20 cellular contexts compared by ENCODE assay signal in genomic region chr1:155294520-155295182, GRCh38. TPM values are rescaled to one million over a fixed set of nuclear protein-coding genes. Genes with fewer than 3 reads are reported as not detected.
DNase-seq lines count a peak whose midpoint lies in the region; ATAC-seq, FAIRE-seq and TF ChIP-seq lines count a peak whose summit lies in the region.
"Had no signal": no experiment of that assay in that cellular context is flagged by ENCODE, and none has a peak within 500 bp of the region (broad histone marks: within the 10 kb centered on the region; RNA-seq: fewer than 3 reads in every experiment).

No MANE protein-coding gene starts in this region.

- H3K27me3 Mint-ChIP-seq in activated CD8-positive, alpha-beta T cell treated with anti-CD3 and anti-CD28 coated beads, Interleukin-2, amount 10 ng/mL, durations not matched to agents 7 days and 5 days (ENCODE audit: low read depth), result peaks cover 38% of the 10 kb centered on the region
- peaks cover 33% of the 10 kb centered on the region for H3K27me3 Mint-ChIP-seq in activated CD8-positive, alpha-beta T cell treated with anti-CD3 and anti-CD28 coated beads for 36 hours
- H3K27me3 Mint-ChIP-seq in stimulated activated naive B cell treated with anti-CD40 and anti-IgM and Interleukin-4, amounts not matched to agents 10 μg/mL and 1 μg/mL and 100 μg/mL, for 72 hours, result peaks cover 50 to 51% of the 10 kb centered on the region in 2 donors

- TF ChIP-seq RAD21 in HepG2 (CRISPR knock-in tag; IDR thresholded peaks at IDR 0.05), result no peak

- no peak overlapping the region for H2AFZ ChIP-seq in HepG2 (ENCODE audit: low read length)

- peaks cover 7% of the 10 kb centered on the region for H3K4me1 Mint-ChIP-seq in activated CD8-positive, alpha-beta T cell treated with anti-CD3 and anti-CD28 coated beads, Interleukin-2, amount 10 ng/mL, durations not matched to agents 7 days and 5 days (ENCODE audit: low read depth)
- H3K4me1 Mint-ChIP-seq in activated CD8-positive, alpha-beta T cell treated with anti-CD3 and anti-CD28 coated beads for 36 hours (ENCODE audit: low read depth), result peaks cover 4% of the 10 kb centered on the region
- H3K4me1 Mint-ChIP-seq in stimulated activated naive B cell treated with anti-CD40 and anti-IgM and Interleukin-4, amounts not matched to agents 10 μg/mL and 1 μg/mL and 100 μg/mL, for 72 hours, result peaks cover 7 to 14% of the 10 kb centered on the region in 2 donors

- TF ChIP-seq CTCF in activated CD8-positive, alpha-beta T cell treated with anti-CD3 and anti-CD28 coated beads for 36 hours (IDR thresholded peaks at IDR 0.05), result no peak
- TF ChIP-seq CTCF in dorsolateral prefrontal cortex (IDR thresholded peaks at IDR 0.05 in 54 of 56, conservative IDR thresholded peaks at IDR 0.05 in 2 of 56; ENCODE audit: low read depth in 1 of 56, partially characterized antibody in 56 of 56) (no peak), HepG2 (CRISPR knock-in tag; IDR thresholded peaks at IDR 0.05) (no peak), uterus (IDR thresholded peaks at IDR 0.05) (no peak)

- no peaks in the 10 kb centered on the region for H3K36me3 Mint-ChIP-seq in activated CD8-positive, alpha-beta T cell treated with anti-CD3 and anti-CD28 coated beads, Interleukin-2, amount 10 ng/mL, durations not matched to agents 7 days and 5 days (ENCODE audit: low read depth)
- no peaks in the 10 kb centered on the region for H3K36me3 Mint-ChIP-seq in activated CD8-positive, alpha-beta T cell treated with anti-CD3 and anti-CD28 coated beads for 36 hours (ENCODE audit: low read depth)
- H3K36me3 Mint-ChIP-seq in stimulated activated naive B cell treated with anti-CD40 and anti-IgM and Interleukin-4, amounts not matched to agents 10 μg/mL and 1 μg/mL and 100 μg/mL, for 72 hours, result peaks cover 0 to 3% of the 10 kb centered on the region in 2 donors
- H3K36me3 Mint-ChIP-seq: CD8-positive, alpha-beta memory T cell; type B pancreatic cell had no signal

- no peak overlapping the region for H3K27ac Mint-ChIP-seq in activated CD8-positive, alpha-beta T cell treated with anti-CD3 and anti-CD28 coated beads, Interleukin-2, amount 10 ng/mL, durations not matched to agents 7 days and 5 days
- no peak overlapping the region for H3K27ac Mint-ChIP-seq in activated CD8-positive, alpha-beta T cell treated with anti-CD3 and anti-CD28 coated beads for 36 hours
- H3K27ac Mint-ChIP-seq in stimulated activated naive B cell treated with anti-CD40 and anti-IgM and Interleukin-4, amounts not matched to agents 10 μg/mL and 1 μg/mL and 100 μg/mL, for 72 hours, result peak overlapping the region; percentile 22
- H3K27ac Mint-ChIP-seq: CD8-positive, alpha-beta memory T cell; type B pancreatic cell had no signal

- POLR2A ChIA-PET in activated CD8-positive, alpha-beta T cell treated with anti-CD3 and anti-CD28 coated beads, Interleukin-2, amount 10 ng/mL, durations not matched to agents 7 days and 5 days (lab: Charles Lee), result no interaction called here
- POLR2A ChIA-PET in activated CD8-positive, alpha-beta T cell treated with anti-CD3 and anti-CD28 coated beads for 36 hours (lab: Charles Lee), result interaction anchor here (0.8 to 1.1 kb wide), 2 partner anchors 43 to 48 kb away, joined by 3 to 5 read pairs; no protein-coding TSS in a partner anchor
- POLR2A ChIA-PET in HepG2 (lab: Yijun Ruan, JAX), result no interaction called here

- WGBS in HepG2 (ENCODE audit: low lambda C conversion rate), result 97% methylated on average over 45 of the region's 46 CpGs

- intact Hi-C loops in activated CD8-positive, alpha-beta T cell treated with anti-CD3 and anti-CD28 coated beads for 36 hours (cut with micrococcal nuclease), result no loop called here
- intact Hi-C loops in dorsolateral prefrontal cortex (cut with DNase I) (no loop called here), HepG2 (cut with micrococcal nuclease; ENCODE audit: unreplicated experiment) (no loop called here), uterus (cut with DNase I; ENCODE audit: low total_unique reads) (no loop called here)

- H3K36me3 ChIP-seq in HepG2 (replicated peaks in 1 of 2; ENCODE audit: control insufficient read depth in 1 of 2, insufficient read depth in 2 of 2, low read length in 2 of 2) (peaks cover 0 to 12% of the 10 kb centered on the region in 2 experiments; a peak in 3 of 5 replicates), uterus (no peaks in the 10 kb centered on the region)

- H3K27me3 ChIP-seq in dorsolateral prefrontal cortex (peaks cover 0 to 28% (median 11%) of the 10 kb centered on the region in 45 donors), HepG2 (ENCODE audit: control insufficient read depth in 1 of 2, insufficient read depth in 2 of 2, low read length in 2 of 2) (no peaks in the 10 kb centered on the region), uterus (peaks cover 5 to 9% of the 10 kb centered on the region in 2 donors)

- ATAC-seq in activated CD8-positive, alpha-beta T cell treated with anti-CD3 and anti-CD28 coated beads, Interleukin-2, amount 10 ng/mL, durations not matched to agents 7 days and 5 days, result peak; percentile 30
- ATAC-seq in activated CD8-positive, alpha-beta T cell treated with anti-CD3 and anti-CD28 coated beads for 36 hours, result no peak
- no peak for ATAC-seq in HepG2
- ATAC-seq in stimulated activated naive B cell treated with anti-CD40 and anti-IgM and Interleukin-4, amounts not matched to agents 10 μg/mL and 1 μg/mL and 100 μg/mL, for 72 hours (replicated peaks), result no peak
- no peak for ATAC-seq in HG03432 (IDR thresholded peaks at IDR 0.05; ENCODE audit: unreplicated experiment)
- ATAC-seq in HG03571 (IDR thresholded peaks at IDR 0.05; ENCODE audit: unreplicated experiment), result no peak

- no peak for FAIRE-seq in HepG2 (lab: Jason Lieb, UNC)
- FAIRE-seq: A549 had no signal

- H3K27ac ChIP-seq in dorsolateral prefrontal cortex (no peak overlapping the region), HepG2 (ENCODE audit: extremely low read length, insufficient read depth, low read length) (no peak overlapping the region), uterus (no peak overlapping the region)
- H3K27ac ChIP-seq: A549 had no signal

- H4K20me1 ChIP-seq in HepG2 (ENCODE audit: insufficient read depth, low read length), result no peaks in the 10 kb centered on the region

- H3K79me2 ChIP-seq in HepG2 (ENCODE audit: insufficient read depth, low read length), result no peaks in the 10 kb centered on the region

- no peak for TF ChIP-seq EP300 in HepG2 (IDR thresholded peaks at IDR 0.05; ENCODE audit: low read depth in 2 of 2, low read length in 2 of 2)
- no peak for TF ChIP-seq EP300 in HepG2 (CRISPR knock-in tag; IDR thresholded peaks at IDR 0.05; ENCODE audit: borderline replicate concordance)

- TF ChIP-seq POLR2A in HepG2 (IDR thresholded peaks at IDR 0.05; ENCODE audit: insufficient read depth in 1 of 2, low read depth in 2 of 2, low read length in 2 of 2) (no peak), uterus (IDR thresholded peaks at IDR 0.05) (no peak)

- H3K4me3 Mint-ChIP-seq in activated CD8-positive, alpha-beta T cell treated with anti-CD3 and anti-CD28 coated beads, Interleukin-2, amount 10 ng/mL, durations not matched to agents 7 days and 5 days, result peak overlapping the region; percentile 37
- H3K4me3 Mint-ChIP-seq in activated CD8-positive, alpha-beta T cell treated with anti-CD3 and anti-CD28 coated beads for 36 hours, result no peak overlapping the region
- no peak overlapping the region for H3K4me3 Mint-ChIP-seq in stimulated activated naive B cell treated with anti-CD40 and anti-IgM and Interleukin-4, amounts not matched to agents 10 μg/mL and 1 μg/mL and 100 μg/mL, for 72 hours
- H3K4me3 Mint-ChIP-seq: CD8-positive, alpha-beta memory T cell; type B pancreatic cell had no signal

- no peak overlapping the region for H3K9ac ChIP-seq in HepG2 (ENCODE audit: insufficient read depth, low read depth, low read length)

- no peaks in the 10 kb centered on the region for H3K9me3 ChIP-seq in HepG2 (ENCODE audit: low read length)
- H3K9me3 ChIP-seq in uterus, result no peaks in the 10 kb centered on the region
- H3K9me3 ChIP-seq: A549 had no signal

- in situ Hi-C loops in HepG2 (cut with HindIII; ENCODE audit: extremely low pct_ligation_motif_present, low pct_unique_long_range_greater_than_20kb), result no loop called here

- BruUV-seq in HepG2 (replicated peaks; lab: Mats Ljungman, UMichigan), result no TSS peak

- peaks cover 23% of the 10 kb centered on the region for H3K4me1 ChIP-seq in HepG2 (ENCODE audit: insufficient read depth, low read length)
- H3K4me1 ChIP-seq in uterus, result no peaks in the 10 kb centered on the region
- H3K4me1 ChIP-seq: A549 had no signal

- CTCF ChIA-PET in activated CD8-positive, alpha-beta T cell treated with anti-CD3 and anti-CD28 coated beads, Interleukin-2, amount 10 ng/mL, durations not matched to agents 7 days and 5 days (lab: Charles Lee), result no interaction called here
- CTCF ChIA-PET in activated CD8-positive, alpha-beta T cell treated with anti-CD3 and anti-CD28 coated beads for 36 hours (lab: Charles Lee), result no interaction called here
- CTCF ChIA-PET in HepG2 (lab: Yijun Ruan, JAX; ENCODE audit: low intra/inter-chr PET ratio, low total read pairs), result no interaction called here

- DNase-seq in activated CD8-positive, alpha-beta T cell treated with anti-CD3 and anti-CD28 coated beads, Interleukin-2, amount 10 ng/mL, durations not matched to agents 7 days and 5 days, result no peak
- DNase-seq in activated CD8-positive, alpha-beta T cell treated with anti-CD3 and anti-CD28 coated beads for 36 hours, result no peak
- DNase-seq in dorsolateral prefrontal cortex (peak in 1 of 10 donors; percentile 17), HepG2 (ENCODE audit: low spot score) (no peak), uterus (no peak)
- DNase-seq in stimulated activated naive B cell treated with anti-CD40 and anti-IgM and Interleukin-4, amounts not matched to agents 10 μg/mL and 1 μg/mL and 100 μg/mL, for 72 hours, result no peak
- DNase-seq: activated CD4-positive, alpha-beta T cell treated with anti-CD3 and anti-CD28 coated beads, Interleukin-2, amount 50 U/mL, for 48 hours; aorta; CD8-positive, alpha-beta memory T cell; GDM1; midbrain; NCI-H2107; stimulated activated CD4-positive, alpha-beta T cell treated with anti-CD3 and anti-CD28 coated beads, Interleukin-2, amount 100 ng/mL, for 24 hours had no signal

- H3K4me2 ChIP-seq in HepG2 (ENCODE audit: low read depth, low read length), result no peak overlapping the region
- H3K4me2 ChIP-seq: A549 had no signal

- H3K4me3 ChIP-seq in dorsolateral prefrontal cortex, result peak overlapping the region in 49 of 59 donors; percentile 3 to 64 (median 41)
- H3K4me3 ChIP-seq in HepG2 (replicated peaks in 1 of 3; ENCODE audit: insufficient read depth in 1 of 3, low read depth in 2 of 3, low read length in 3 of 3), result no peak overlapping the region
- no peak overlapping the region for H3K4me3 ChIP-seq in uterus
- H3K4me3 ChIP-seq: A549 had no signal

- H3K9me3 Mint-ChIP-seq in activated CD8-positive, alpha-beta T cell treated with anti-CD3 and anti-CD28 coated beads, Interleukin-2, amount 10 ng/mL, durations not matched to agents 7 days and 5 days (ENCODE audit: insufficient read depth), result no peaks in the 10 kb centered on the region
- no peaks in the 10 kb centered on the region for H3K9me3 Mint-ChIP-seq in activated CD8-positive, alpha-beta T cell treated with anti-CD3 and anti-CD28 coated beads for 36 hours
- H3K9me3 Mint-ChIP-seq in stimulated activated naive B cell treated with anti-CD40 and anti-IgM and Interleukin-4, amounts not matched to agents 10 μg/mL and 1 μg/mL and 100 μg/mL, for 72 hours, result no peaks in the 10 kb centered on the region
- H3K9me3 Mint-ChIP-seq: CD8-positive, alpha-beta memory T cell; type B pancreatic cell had no signal

RNA-seq across cellular contexts. Expression of gene PKLR, which starts 6.6 kb away (rescaled TPM):
- not detected for total RNA-seq in activated CD8-positive, alpha-beta T cell treated with anti-CD3 and anti-CD28 coated beads, Interleukin-2, amount 10 ng/mL, durations not matched to agents 7 days and 5 days
- total RNA-seq in activated CD8-positive, alpha-beta T cell treated with anti-CD3 and anti-CD28 coated beads for 36 hours, result not detected
- total RNA-seq in dorsolateral prefrontal cortex, result 1 to 10 TPM in 16 of 120 experiments, under 1 TPM in 86, not detected in 18; 0.17 to 2.2 (median 0.52) TPM
- 10.3 and 13.6 TPM in 2 replicates for total RNA-seq in HepG2 (2016; rRNA removed; fragmentation: Illumina TruSeq; extraction: Trizol)
- total RNA-seq in HepG2 (2016; cell fraction: cytosol; rRNA removed; fragmentation: Illumina TruSeq; extraction: Trizol; ENCODE audit: low read depth), result 0.51 and 0.79 TPM in 2 replicates
- 10.0 and 10.3 TPM in 2 replicates for total RNA-seq in HepG2 (2016; cell fraction: insoluble cytoplasmic fraction; rRNA removed; fragmentation: Illumina TruSeq; extraction: Trizol)
- total RNA-seq in HepG2 (2016; cell fraction: membrane; rRNA removed; fragmentation: Illumina TruSeq; extraction: Trizol), result 2.4 and 2.7 TPM in 2 replicates
- 5.1 and 8.0 TPM in 2 replicates for total RNA-seq in HepG2 (2016; cell fraction: nucleus; rRNA removed; fragmentation: Illumina TruSeq; extraction: Trizol)
- 29.3 and 43.2 TPM in 2 replicates for polyA plus RNA-seq in HepG2 (2011; rRNA removed)
- polyA plus RNA-seq in HepG2 (2011; cell fraction: cytosol; rRNA removed), result 26.7 and 30.1 TPM in 2 replicates
- polyA plus RNA-seq in HepG2 (2011; cell fraction: nucleus; rRNA removed), result 35.4 and 48.8 TPM in 2 replicates
- 29.8 and 32.5 TPM in 2 replicates for polyA plus RNA-seq in HepG2 (2012)
- 0.97 and 1.0 TPM in 2 replicates for polyA plus RNA-seq in HepG2 (2016; cell fraction: cytosol; fragmentation: Illumina TruSeq; extraction: Trizol; ENCODE audit: low read depth)
- 13.3 and 16.3 TPM in 2 replicates for polyA plus RNA-seq in HepG2 (2016; cell fraction: insoluble cytoplasmic fraction; fragmentation: Illumina TruSeq; extraction: Trizol; ENCODE audit: low read depth)
- polyA plus RNA-seq in HepG2 (2016; cell fraction: membrane; fragmentation: Illumina TruSeq; extraction: Trizol; ENCODE audit: low read depth), result 2.9 and 3.0 TPM in 2 replicates
- polyA plus RNA-seq in HepG2 (2016; cell fraction: nucleus; fragmentation: Illumina TruSeq; extraction: Trizol; ENCODE audit: insufficient read depth, low read depth), result 10.7 and 11.1 TPM in 2 replicates
- polyA minus RNA-seq in HepG2 (2011; rRNA and poly(A)+ RNA removed; ENCODE audit: low replicate concordance), result 0.16 and 52.2 TPM in 2 replicates
- 14.6 and 19.0 TPM in 2 replicates for polyA minus RNA-seq in HepG2 (2011; cell fraction: cytosol; rRNA and poly(A)+ RNA removed)
- polyA minus RNA-seq in HepG2 (2011; cell fraction: nucleus; rRNA and poly(A)+ RNA removed), result 9.5 and 15.8 TPM in 2 replicates
- under 1 TPM in 1 of 4 donors, not detected in 3; 0.21 TPM for total RNA-seq in uterus
- total RNA-seq: aorta; CD8-positive, alpha-beta memory T cell; dermis microvascular lymphatic vessel endothelial cell; fibroblast of villous mesenchyme; posterior vena cava had no signal
- polyA plus RNA-seq: CD8-positive, alpha-beta memory T cell had no signal

RNA-seq across cellular contexts. Expression of gene FDPS, which starts 14.0 kb away (rescaled TPM):
- 100 to 1,000 TPM; 270 to 271 TPM for total RNA-seq in activated CD8-positive, alpha-beta T cell treated with anti-CD3 and anti-CD28 coated beads, Interleukin-2, amount 10 ng/mL, durations not matched to agents 7 days and 5 days
- total RNA-seq in activated CD8-positive, alpha-beta T cell treated with anti-CD3 and anti-CD28 coated beads for 36 hours, result 100 to 1,000 TPM; 293 to 316 TPM
- total RNA-seq in dorsolateral prefrontal cortex, result 100 to 1,000 TPM in 104 of 120 experiments, 10 to 100 TPM in 16; 72.8 to 199 (median 118) TPM
- 519 and 610 TPM in 2 replicates for total RNA-seq in HepG2 (2016; rRNA removed; fragmentation: Illumina TruSeq; extraction: Trizol)
- 109 and 111 TPM in 2 replicates for total RNA-seq in HepG2 (2016; cell fraction: cytosol; rRNA removed; fragmentation: Illumina TruSeq; extraction: Trizol; ENCODE audit: low read depth)
- total RNA-seq in HepG2 (2016; cell fraction: insoluble cytoplasmic fraction; rRNA removed; fragmentation: Illumina TruSeq; extraction: Trizol), result 529 and 601 TPM in 2 replicates
- 138 and 151 TPM in 2 replicates for total RNA-seq in HepG2 (2016; cell fraction: membrane; rRNA removed; fragmentation: Illumina TruSeq; extraction: Trizol)
- total RNA-seq in HepG2 (2016; cell fraction: nucleus; rRNA removed; fragmentation: Illumina TruSeq; extraction: Trizol), result 274 and 312 TPM in 2 replicates
- 264 and 345 TPM in 2 replicates for polyA plus RNA-seq in HepG2 (2011; rRNA removed)
- polyA plus RNA-seq in HepG2 (2011; cell fraction: cytosol; rRNA removed), result 233 and 344 TPM in 2 replicates
- 252 and 375 TPM in 2 replicates for polyA plus RNA-seq in HepG2 (2011; cell fraction: nucleus; rRNA removed)
- 341 and 401 TPM in 2 replicates for polyA plus RNA-seq in HepG2 (2012)
- polyA plus RNA-seq in HepG2 (2016; cell fraction: cytosol; fragmentation: Illumina TruSeq; extraction: Trizol; ENCODE audit: low read depth), result 82.5 and 94.9 TPM in 2 replicates
- 516 and 544 TPM in 2 replicates for polyA plus RNA-seq in HepG2 (2016; cell fraction: insoluble cytoplasmic fraction; fragmentation: Illumina TruSeq; extraction: Trizol; ENCODE audit: low read depth)
- polyA plus RNA-seq in HepG2 (2016; cell fraction: membrane; fragmentation: Illumina TruSeq; extraction: Trizol; ENCODE audit: low read depth), result 100 and 109 TPM in 2 replicates
- 566 and 576 TPM in 2 replicates for polyA plus RNA-seq in HepG2 (2016; cell fraction: nucleus; fragmentation: Illumina TruSeq; extraction: Trizol; ENCODE audit: insufficient read depth, low read depth)
- polyA minus RNA-seq in HepG2 (2011; rRNA and poly(A)+ RNA removed; ENCODE audit: low replicate concordance), result 110 and 303 TPM in 2 replicates
- 94.6 and 134 TPM in 2 replicates for polyA minus RNA-seq in HepG2 (2011; cell fraction: cytosol; rRNA and poly(A)+ RNA removed)
- polyA minus RNA-seq in HepG2 (2011; cell fraction: nucleus; rRNA and poly(A)+ RNA removed), result 70.3 and 113 TPM in 2 replicates
- 100 to 1,000 TPM in 2 of 4 donors, 10 to 100 TPM in 2; 23.8 to 113 (median 99.6) TPM for total RNA-seq in uterus

RNA-seq across cellular contexts. Expression of gene HCN3, which starts 17.4 kb away (rescaled TPM):
- 1 to 10 TPM; 4.9 to 5.1 TPM for total RNA-seq in activated CD8-positive, alpha-beta T cell treated with anti-CD3 and anti-CD28 coated beads, Interleukin-2, amount 10 ng/mL, durations not matched to agents 7 days and 5 days
- 1 to 10 TPM; 1.5 TPM for total RNA-seq in activated CD8-positive, alpha-beta T cell treated with anti-CD3 and anti-CD28 coated beads for 36 hours
- 10 to 100 TPM in 94 of 120 experiments, 1 to 10 TPM in 26; 6.0 to 24.1 (median 11.7) TPM for total RNA-seq in dorsolateral prefrontal cortex
- total RNA-seq in HepG2 (2016; rRNA removed; fragmentation: Illumina TruSeq; extraction: Trizol), result 1.3 and 2.4 TPM in 2 replicates
- 0.44 and 0.51 TPM in 2 replicates for total RNA-seq in HepG2 (2016; cell fraction: cytosol; rRNA removed; fragmentation: Illumina TruSeq; extraction: Trizol; ENCODE audit: low read depth)
- total RNA-seq in HepG2 (2016; cell fraction: insoluble cytoplasmic fraction; rRNA removed; fragmentation: Illumina TruSeq; extraction: Trizol), result 0.77 and 3.4 TPM in 2 replicates
- 0.74 and 0.96 TPM in 2 replicates for total RNA-seq in HepG2 (2016; cell fraction: membrane; rRNA removed; fragmentation: Illumina TruSeq; extraction: Trizol)
- 5.8 and 5.9 TPM in 2 replicates for total RNA-seq in HepG2 (2016; cell fraction: nucleus; rRNA removed; fragmentation: Illumina TruSeq; extraction: Trizol)
- polyA plus RNA-seq in HepG2 (2011; rRNA removed), result 10.2 and 15.0 TPM in 2 replicates
- 3.4 and 4.0 TPM in 2 replicates for polyA plus RNA-seq in HepG2 (2011; cell fraction: cytosol; rRNA removed)
- 55.6 and 56.4 TPM in 2 replicates for polyA plus RNA-seq in HepG2 (2011; cell fraction: nucleus; rRNA removed)
- 6.1 and 7.0 TPM in 2 replicates for polyA plus RNA-seq in HepG2 (2012)
- polyA plus RNA-seq in HepG2 (2016; cell fraction: cytosol; fragmentation: Illumina TruSeq; extraction: Trizol; ENCODE audit: low read depth), result 0.40 TPM in 2 replicates
- 1.1 and 1.3 TPM in 2 replicates for polyA plus RNA-seq in HepG2 (2016; cell fraction: insoluble cytoplasmic fraction; fragmentation: Illumina TruSeq; extraction: Trizol; ENCODE audit: low read depth)
- polyA plus RNA-seq in HepG2 (2016; cell fraction: membrane; fragmentation: Illumina TruSeq; extraction: Trizol; ENCODE audit: low read depth), result 0.72 and 0.85 TPM in 2 replicates
- polyA plus RNA-seq in HepG2 (2016; cell fraction: nucleus; fragmentation: Illumina TruSeq; extraction: Trizol; ENCODE audit: insufficient read depth, low read depth), result 18.6 and 19.5 TPM in 2 replicates
- polyA minus RNA-seq in HepG2 (2011; rRNA and poly(A)+ RNA removed; ENCODE audit: low replicate concordance), result 17.8 and 35.4 TPM in 2 replicates
- polyA minus RNA-seq in HepG2 (2011; cell fraction: cytosol; rRNA and poly(A)+ RNA removed), result 1.4 and 3.0 TPM in 2 replicates
- 8.8 and 11.3 TPM in 2 replicates for polyA minus RNA-seq in HepG2 (2011; cell fraction: nucleus; rRNA and poly(A)+ RNA removed)
- total RNA-seq in uterus, result 1 to 10 TPM in 2 of 4 donors, not detected in 2; 4.2 to 5.5 TPM

RNA-seq across cellular contexts. Expression of gene CLK2, which starts 21.3 kb away (rescaled TPM):
- total RNA-seq in activated CD8-positive, alpha-beta T cell treated with anti-CD3 and anti-CD28 coated beads, Interleukin-2, amount 10 ng/mL, durations not matched to agents 7 days and 5 days, result 100 to 1,000 TPM; 101 to 104 TPM
- 10 to 100 TPM; 80.6 to 85.4 TPM for total RNA-seq in activated CD8-positive, alpha-beta T cell treated with anti-CD3 and anti-CD28 coated beads for 36 hours
- total RNA-seq in dorsolateral prefrontal cortex (10 to 100 TPM; 24.7 to 58.5 (median 39.4) TPM), HepG2 (2016; rRNA removed; fragmentation: Illumina TruSeq; extraction: Trizol) (10.1 and 20.1 TPM in 2 replicates), uterus (10 to 100 TPM; 25.4 to 75.3 (median 39.3) TPM)
- total RNA-seq in HepG2 (2016; cell fraction: cytosol; rRNA removed; fragmentation: Illumina TruSeq; extraction: Trizol; ENCODE audit: low read depth), result 8.5 and 11.8 TPM in 2 replicates
- total RNA-seq in HepG2 (2016; cell fraction: insoluble cytoplasmic fraction; rRNA removed; fragmentation: Illumina TruSeq; extraction: Trizol), result 10.6 and 19.2 TPM in 2 replicates
- total RNA-seq in HepG2 (2016; cell fraction: membrane; rRNA removed; fragmentation: Illumina TruSeq; extraction: Trizol), result 9.3 and 12.0 TPM in 2 replicates
- 23.9 and 32.6 TPM in 2 replicates for total RNA-seq in HepG2 (2016; cell fraction: nucleus; rRNA removed; fragmentation: Illumina TruSeq; extraction: Trizol)
- polyA plus RNA-seq in HepG2 (2011; rRNA removed), result 73.5 and 74.0 TPM in 2 replicates
- polyA plus RNA-seq in HepG2 (2011; cell fraction: cytosol; rRNA removed), result 23.9 and 24.4 TPM in 2 replicates
- 317 and 392 TPM in 2 replicates for polyA plus RNA-seq in HepG2 (2011; cell fraction: nucleus; rRNA removed)
- 31.3 and 32.7 TPM in 2 replicates for polyA plus RNA-seq in HepG2 (2012)
- 3.0 and 3.3 TPM in 2 replicates for polyA plus RNA-seq in HepG2 (2016; cell fraction: cytosol; fragmentation: Illumina TruSeq; extraction: Trizol; ENCODE audit: low read depth)
- 15.8 and 17.9 TPM in 2 replicates for polyA plus RNA-seq in HepG2 (2016; cell fraction: insoluble cytoplasmic fraction; fragmentation: Illumina TruSeq; extraction: Trizol; ENCODE audit: low read depth)
- 7.6 TPM in 2 replicates for polyA plus RNA-seq in HepG2 (2016; cell fraction: membrane; fragmentation: Illumina TruSeq; extraction: Trizol; ENCODE audit: low read depth)
- 110 and 120 TPM in 2 replicates for polyA plus RNA-seq in HepG2 (2016; cell fraction: nucleus; fragmentation: Illumina TruSeq; extraction: Trizol; ENCODE audit: insufficient read depth, low read depth)
- 47.2 and 97.7 TPM in 2 replicates for polyA minus RNA-seq in HepG2 (2011; rRNA and poly(A)+ RNA removed; ENCODE audit: low replicate concordance)
- 12.4 and 13.9 TPM in 2 replicates for polyA minus RNA-seq in HepG2 (2011; cell fraction: cytosol; rRNA and poly(A)+ RNA removed)
- 94.1 and 94.6 TPM in 2 replicates for polyA minus RNA-seq in HepG2 (2011; cell fraction: nucleus; rRNA and poly(A)+ RNA removed)

RNA-seq across cellular contexts. Expression of gene RUSC1, which starts 26.0 kb away (rescaled TPM):
- total RNA-seq in activated CD8-positive, alpha-beta T cell treated with anti-CD3 and anti-CD28 coated beads, Interleukin-2, amount 10 ng/mL, durations not matched to agents 7 days and 5 days, result 10 to 100 TPM; 33.7 to 35.1 TPM
- 10 to 100 TPM; 21.2 to 21.6 TPM for total RNA-seq in activated CD8-positive, alpha-beta T cell treated with anti-CD3 and anti-CD28 coated beads for 36 hours
- total RNA-seq in dorsolateral prefrontal cortex, result 100 to 1,000 TPM in 64 of 120 experiments, 10 to 100 TPM in 56; 35.9 to 141 (median 101) TPM
- total RNA-seq in HepG2 (2016; rRNA removed; fragmentation: Illumina TruSeq; extraction: Trizol), result 15.9 and 18.7 TPM in 2 replicates
- 9.4 and 10.1 TPM in 2 replicates for total RNA-seq in HepG2 (2016; cell fraction: cytosol; rRNA removed; fragmentation: Illumina TruSeq; extraction: Trizol; ENCODE audit: low read depth)
- 14.8 and 19.6 TPM in 2 replicates for total RNA-seq in HepG2 (2016; cell fraction: insoluble cytoplasmic fraction; rRNA removed; fragmentation: Illumina TruSeq; extraction: Trizol)
- 19.4 and 21.9 TPM in 2 replicates for total RNA-seq in HepG2 (2016; cell fraction: membrane; rRNA removed; fragmentation: Illumina TruSeq; extraction: Trizol)
- total RNA-seq in HepG2 (2016; cell fraction: nucleus; rRNA removed; fragmentation: Illumina TruSeq; extraction: Trizol), result 13.5 and 19.1 TPM in 2 replicates
- 20.4 and 21.4 TPM in 2 replicates for polyA plus RNA-seq in HepG2 (2011; rRNA removed)
- 13.8 and 18.3 TPM in 2 replicates for polyA plus RNA-seq in HepG2 (2011; cell fraction: cytosol; rRNA removed)
- polyA plus RNA-seq in HepG2 (2011; cell fraction: nucleus; rRNA removed), result 72.9 and 80.6 TPM in 2 replicates
- 9.4 and 13.3 TPM in 2 replicates for polyA plus RNA-seq in HepG2 (2012)
- 14.0 and 17.7 TPM in 2 replicates for polyA plus RNA-seq in HepG2 (2016; cell fraction: cytosol; fragmentation: Illumina TruSeq; extraction: Trizol; ENCODE audit: low read depth)
- 21.9 and 27.7 TPM in 2 replicates for polyA plus RNA-seq in HepG2 (2016; cell fraction: insoluble cytoplasmic fraction; fragmentation: Illumina TruSeq; extraction: Trizol; ENCODE audit: low read depth)
- polyA plus RNA-seq in HepG2 (2016; cell fraction: membrane; fragmentation: Illumina TruSeq; extraction: Trizol; ENCODE audit: low read depth), result 22.4 and 26.1 TPM in 2 replicates
- 48.2 and 50.9 TPM in 2 replicates for polyA plus RNA-seq in HepG2 (2016; cell fraction: nucleus; fragmentation: Illumina TruSeq; extraction: Trizol; ENCODE audit: insufficient read depth, low read depth)
- polyA minus RNA-seq in HepG2 (2011; rRNA and poly(A)+ RNA removed; ENCODE audit: low replicate concordance), result 29.1 and 81.2 TPM in 2 replicates
- polyA minus RNA-seq in HepG2 (2011; cell fraction: cytosol; rRNA and poly(A)+ RNA removed), result 8.8 and 9.9 TPM in 2 replicates
- 12.6 and 12.8 TPM in 2 replicates for polyA minus RNA-seq in HepG2 (2011; cell fraction: nucleus; rRNA and poly(A)+ RNA removed)
- 10 to 100 TPM; 13.8 to 49.1 (median 35.9) TPM for total RNA-seq in uterus

Comparison
In these comparisons a context has a peak if more than half of its experiments do, and no peak if none do; other contexts are left out.
1. H3K4me3 ChIP-seq: peak in dorsolateral prefrontal cortex (49 of 59); none in HepG2 (0 of 3) and uterus (0 of 2).